ENCODE assay signal across 8 cellular contexts in the genomic region with DNA sequence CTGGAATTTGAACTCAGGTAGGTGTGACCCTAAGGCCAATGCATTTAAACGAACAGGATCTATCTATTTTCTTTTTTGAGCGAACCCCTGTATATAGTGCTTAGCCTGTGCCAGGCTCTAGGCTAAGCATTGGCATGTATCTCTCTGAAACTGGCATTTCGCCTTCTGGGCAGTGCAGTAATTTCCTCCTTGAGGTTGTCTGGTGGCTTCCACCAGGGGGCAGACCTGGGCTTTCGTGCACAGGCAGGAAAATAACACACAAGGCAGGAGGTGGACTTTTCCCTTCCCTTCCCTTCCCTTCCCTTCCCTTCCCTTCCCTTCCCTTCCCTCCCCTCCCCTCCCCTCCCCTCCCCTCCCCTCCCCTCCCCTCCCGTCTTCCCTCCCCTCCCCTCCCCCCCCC. TPM values are rescaled to one million over a fixed set of nuclear protein-coding genes. Genes with fewer than 3 reads are reported as not detected.
DNase-seq lines count a peak whose midpoint lies in the region; ATAC-seq and TF ChIP-seq lines count a peak whose summit lies in the region.

No MANE protein-coding gene starts in this region.

- H3K27ac ChIP-seq in dorsolateral prefrontal cortex, result no peak overlapping the region

- in situ Hi-C loops in GM13977 (cut with MboI; ENCODE audit: low pct_unique_long_range_greater_than_20kb, low sequenced_read_pairs, unreplicated experiment), result loop anchor here (10.0 kb wide), 1 partner anchor 213 kb away; no protein-coding TSS in a partner anchor

- intact Hi-C loops in dorsolateral prefrontal cortex (cut with DNase I), result loop anchor here (1.0 to 5.0 kb wide), 3 partner anchors 209 to 236 kb away; no protein-coding TSS in a partner anchor

- DNase-seq in A172 (ENCODE audit: low spot score) (peak; percentile 67), GM13977 (ENCODE audit: low spot score) (peak; percentile 62), NCI-H460 (ENCODE audit: extremely low read depth, low read depth) (peak; percentile 65), dorsolateral prefrontal cortex (peak; percentile 67 to 86 (median 76)), lung microvascular endothelial cell (ENCODE audit: low read depth in 2 of 2) (peak; percentile 65 to 74)
- DNase-seq in activated CD4-positive, alpha-beta T cell treated with anti-CD3 and anti-CD28 coated beads, Interleukin-2, amount 50 U/mL, for 4 hours, result peak; percentile 75 to 79
- DNase-seq in stimulated activated CD8-positive, alpha-beta memory T cell treated with anti-CD3 and anti-CD28 coated beads, Interleukin-12 subunit alpha, Interleukin-12 subunit beta, amount 100 ng/mL, for 4 hours (ENCODE audit: low read depth), result peak; percentile 52

- no peaks in the 10 kb centered on the region for H3K27me3 ChIP-seq in dorsolateral prefrontal cortex

- ATAC-seq in HG03097 (IDR thresholded peaks at IDR 0.05; ENCODE audit: low FRiP score, unreplicated experiment), result no peak

- TF ChIP-seq CTCF in GM13977 (IDR thresholded peaks at IDR 0.05; ENCODE audit: extremely low read depth, insufficient read depth, missing control alignments), result peak; percentile 92
- TF ChIP-seq CTCF in dorsolateral prefrontal cortex (IDR thresholded peaks at IDR 0.05 in 54 of 56, conservative IDR thresholded peaks at IDR 0.05 in 2 of 56; ENCODE audit: low read depth in 1 of 56, partially characterized antibody in 56 of 56), result peak; percentile 45 to 78 (median 69)

- H3K4me3 ChIP-seq in dorsolateral prefrontal cortex, result no peak overlapping the region

RNA-seq across cellular contexts. Expression of a gene that starts 34.4 kb away (rescaled TPM):
- not detected in 2 replicates for total RNA-seq in A172 (2014; rRNA removed; shearing (Covaris generic))
- 1.5 and 2.0 TPM in 2 replicates for total RNA-seq in NCI-H460 (2014; rRNA removed; shearing (Covaris generic))
- 1.0 and 3.2 TPM in 2 replicates for polyA plus RNA-seq in NCI-H460 (2014; cell fraction: nucleus; rRNA removed)
- 100 to 1,000 TPM; 111 to 409 (median 291) TPM for total RNA-seq in dorsolateral prefrontal cortex
- under 0.01 TPM in 1 of 2 replicates, not detected in the other for total RNA-seq in lung microvascular endothelial cell

RNA-seq across cellular contexts. Expression of a gene that starts 46.6 kb away (rescaled TPM):
- not detected in 2 replicates for total RNA-seq in A172 (2014; rRNA removed; shearing (Covaris generic))
- total RNA-seq in NCI-H460 (2014; rRNA removed; shearing (Covaris generic)), result not detected in 2 replicates
- polyA plus RNA-seq in NCI-H460 (2014; cell fraction: nucleus; rRNA removed), result not detected in 2 replicates
- total RNA-seq in dorsolateral prefrontal cortex (under 1 TPM in 64 of 120 experiments, not detected in 56; 0.16 to 0.88 (median 0.35) TPM), lung microvascular endothelial cell (not detected in 2 replicates)

Comparison
In these comparisons a context has a peak if more than half of its experiments do, and no peak if none do; other contexts are left out.
1. RNA of a gene that starts 34.4 kb away (total RNA-seq): 111 to 409 TPM in dorsolateral prefrontal cortex; 1.5 to 2.0 TPM in NCI-H460, not detected in A172 and under 0.01 TPM in lung microvascular endothelial cell; every median in the first group is over 10 times any median in the second.
2. Peak in every context shown above with its lines, with median percentiles within 50 percentile points of each other: DNase-seq.